In genomic region chr6:36594029-36594815, GRCh38 we compare ENCODE assay signal across 8 cellular contexts. TPM values are rescaled to one million over a fixed set of nuclear protein-coding genes. Genes with fewer than 3 reads are reported as not detected.
A peak's percentile ranks its signal among the peaks of the same experiment; 100 is the strongest.
DNase-seq lines count a peak whose midpoint lies in the region; TF ChIP-seq lines count a peak whose summit lies in the region.

Gene SRSF3, plus strand, starts transcription at chr6:36594362. Its CDS starts 2,401 bp downstream, at chr6:36596763.

- no peaks in the 10 kb centered on the region for H3K9me2 ChIP-seq in MM.1S (replicated peaks; ENCODE audit: insufficient read depth, low read length)
- H3K9me2 ChIP-seq in neural cell (ENCODE audit: insufficient read depth, low read length): no peaks in the 10 kb centered on the region

- no peaks in the 10 kb centered on the region for H3K9me3 ChIP-seq in MM.1S (replicated peaks; ENCODE audit: insufficient read depth, low read length)
- H3K9me3 ChIP-seq in neural cell (ENCODE audit: low read length): no peaks in the 10 kb centered on the region
- H3K9me3 ChIP-seq in stomach: no peaks in the 10 kb centered on the region

- H3K36me3 ChIP-seq in MM.1S (replicated peaks; ENCODE audit: insufficient read depth, low read length): peaks cover 26% of the 10 kb centered on the region
- H3K36me3 ChIP-seq in neural cell (ENCODE audit: insufficient read depth, low read length): peaks cover 21% of the 10 kb centered on the region
- H3K36me3 ChIP-seq in stomach: peaks cover 27 to 29% (median 27%) of the 10 kb centered on the region in 4 donors

- 0 to 1% (median 0%) methylated on average over 54 to 58 of the region's 58 CpGs for WGBS in stomach, 5 donors

- H3K27ac ChIP-seq in MM.1S (ENCODE audit: low read length) (peak within 1 kb of the TSS; percentile 96), neural cell (ENCODE audit: low read length) (peak within 1 kb of the TSS; percentile 99), stomach (peak within 1 kb of the TSS; percentile 96 to 99 (median 97))

- H3K79me2 ChIP-seq in MM.1S (ENCODE audit: low read length) (peaks cover 51% of the 10 kb centered on the region), neural cell (replicated peaks; ENCODE audit: insufficient read depth, low read length) (peaks cover 48% of the 10 kb centered on the region)

- peaks cover 45% of the 10 kb centered on the region for H4K20me1 ChIP-seq in MM.1S (ENCODE audit: insufficient read depth, low read length)
- H4K20me1 ChIP-seq in neural cell (ENCODE audit: insufficient read depth): peaks cover 38% of the 10 kb centered on the region

- peak in 2 of 4 donors; percentile 96 to 99 for TF ChIP-seq POLR2A in stomach (IDR thresholded peaks at IDR 0.05)

- DNase-seq in GF-D8 (lab: John Stamatoyannopoulos, UW) (peak; percentile 95), HCEC 1CT (peak; percentile 99), MM.1S (peak; percentile 97), SIG-M5 (lab: John Stamatoyannopoulos, UW) (peak; percentile 81), activated gamma-delta T cell (lab: John Stamatoyannopoulos, UW) (peak; percentile 87), fibroblast of the conjunctiva (ENCODE audit: low read depth) (peak; percentile 97), stomach (peak; percentile 97)

- H3K4me1 ChIP-seq in MM.1S (ENCODE audit: low read length): peaks cover 24% of the 10 kb centered on the region
- H3K4me1 ChIP-seq in stomach: peaks cover 24 to 46% (median 37%) of the 10 kb centered on the region in 4 donors

- H3K9ac ChIP-seq in MM.1S (ENCODE audit: low read length) (peak within 1 kb of the TSS; percentile 92), neural cell (ENCODE audit: low read length) (peak within 1 kb of the TSS; percentile 91)

- no peak for TF ChIP-seq EP300 in neural cell (conservative IDR thresholded peaks at IDR 0.05; ENCODE audit: poor library complexity, severe bottlenecking)
- TF ChIP-seq EP300 in stomach (IDR thresholded peaks at IDR 0.05): no peak

- TF ChIP-seq CTCF in MM.1S (IDR thresholded peaks at IDR 0.05; ENCODE audit: low read length) (peak; percentile 32), neural cell (IDR thresholded peaks at IDR 0.05; ENCODE audit: poor library complexity, severe bottlenecking) (peak; percentile 75), stomach (IDR thresholded peaks at IDR 0.05) (peak in 5 of 7 experiments; percentile 36 to 66 (median 52))

- H3K27me3 ChIP-seq in MM.1S (replicated peaks; ENCODE audit: insufficient read depth, low read length): no peaks in the 10 kb centered on the region
- no peaks in the 10 kb centered on the region for H3K27me3 ChIP-seq in neural cell (ENCODE audit: insufficient read depth, low read depth, low read length)
- H3K27me3 ChIP-seq in stomach: no peaks in the 10 kb centered on the region

- peak within 1 kb of the TSS; percentile 82 for H3K4me2 ChIP-seq in MM.1S (ENCODE audit: low read depth, low read length)
- H3K4me2 ChIP-seq in neural cell (ENCODE audit: low read length): peak within 1 kb of the TSS; percentile 81

- TF ChIP-seq RAD21 in neural cell (conservative IDR thresholded peaks at IDR 0.05): peak; percentile 59

- intact Hi-C loops in stomach (cut with DNase I; ENCODE audit: low total_unique reads): loop anchor here (5.0 kb wide), 1 partner anchor 42 kb away; no protein-coding TSS in a partner anchor

- peaks cover 61% of the 10 kb centered on the region for H3F3A ChIP-seq in MM.1S (ENCODE audit: insufficient read depth, low read length)
- peaks cover 11% of the 10 kb centered on the region for H3F3A ChIP-seq in neural cell (ENCODE audit: insufficient read depth, low read length, poor library complexity, severe bottlenecking)

- H2AFZ ChIP-seq in MM.1S (ENCODE audit: low read length) (peak within 1 kb of the TSS; percentile 79), neural cell (ENCODE audit: low read depth, low read length) (peak within 1 kb of the TSS; percentile 87)

- H3K4me3 ChIP-seq in MM.1S (ENCODE audit: low read length): peak within 1 kb of the TSS; percentile 99
- H3K4me3 ChIP-seq in neural cell (ENCODE audit: low read length): peak within 1 kb of the TSS; percentile 72
- H3K4me3 ChIP-seq in stomach: peak within 1 kb of the TSS; percentile 60 to 93 (median 76)

TF ChIP-seq in neural cell, 6 proteins besides CTCF, POLR2A, EP300 and RAD21:
- TF ChIP-seq TAF1 (IDR thresholded peaks at IDR 0.05; ENCODE audit: low read depth): peak; percentile 95
- peak; percentile 61 for TF ChIP-seq MXI1 (conservative IDR thresholded peaks at IDR 0.05; ENCODE audit: poor library complexity, severe bottlenecking)
- no peak for TF ChIP-seq EZH2 (IDR thresholded peaks at IDR 0.05; ENCODE audit: borderline replicate concordance, insufficient read depth, low read length, poor library complexity, severe bottlenecking)
- TF ChIP-seq SMC3 (conservative IDR thresholded peaks at IDR 0.05; ENCODE audit: poor library complexity): peak; percentile 74
- TF ChIP-seq POLR2AphosphoS5 (IDR thresholded peaks at IDR 0.05): peak; percentile 100
- TF ChIP-seq, protein P1, sequence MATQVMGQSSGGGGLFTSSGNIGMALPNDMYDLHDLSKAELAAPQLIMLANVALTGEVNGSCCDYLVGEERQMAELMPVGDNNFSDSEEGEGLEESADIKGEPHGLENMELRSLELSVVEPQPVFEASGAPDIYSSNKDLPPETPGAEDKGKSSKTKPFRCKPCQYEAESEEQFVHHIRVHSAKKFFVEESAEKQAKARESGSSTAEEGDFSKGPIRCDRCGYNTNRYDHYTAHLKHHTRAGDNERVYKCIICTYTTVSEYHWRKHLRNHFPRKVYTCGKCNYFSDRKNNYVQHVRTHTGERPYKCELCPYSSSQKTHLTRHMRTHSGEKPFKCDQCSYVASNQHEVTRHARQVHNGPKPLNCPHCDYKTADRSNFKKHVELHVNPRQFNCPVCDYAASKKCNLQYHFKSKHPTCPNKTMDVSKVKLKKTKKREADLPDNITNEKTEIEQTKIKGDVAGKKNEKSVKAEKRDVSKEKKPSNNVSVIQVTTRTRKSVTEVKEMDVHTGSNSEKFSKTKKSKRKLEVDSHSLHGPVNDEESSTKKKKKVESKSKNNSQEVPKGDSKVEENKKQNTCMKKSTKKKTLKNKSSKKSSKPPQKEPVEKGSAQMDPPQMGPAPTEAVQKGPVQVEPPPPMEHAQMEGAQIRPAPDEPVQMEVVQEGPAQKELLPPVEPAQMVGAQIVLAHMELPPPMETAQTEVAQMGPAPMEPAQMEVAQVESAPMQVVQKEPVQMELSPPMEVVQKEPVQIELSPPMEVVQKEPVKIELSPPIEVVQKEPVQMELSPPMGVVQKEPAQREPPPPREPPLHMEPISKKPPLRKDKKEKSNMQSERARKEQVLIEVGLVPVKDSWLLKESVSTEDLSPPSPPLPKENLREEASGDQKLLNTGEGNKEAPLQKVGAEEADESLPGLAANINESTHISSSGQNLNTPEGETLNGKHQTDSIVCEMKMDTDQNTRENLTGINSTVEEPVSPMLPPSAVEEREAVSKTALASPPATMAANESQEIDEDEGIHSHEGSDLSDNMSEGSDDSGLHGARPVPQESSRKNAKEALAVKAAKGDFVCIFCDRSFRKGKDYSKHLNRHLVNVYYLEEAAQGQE (IDR thresholded peaks at IDR 0.05; ENCODE audit: borderline replicate concordance): peak; percentile 96

RNA-seq across cellular contexts. Expression of gene SRSF3, which starts in this region (rescaled TPM):
- polyA plus RNA-seq in neural cell (393 and 508 TPM in 2 replicates), stomach (100 to 1,000 TPM; 130 to 179 (median 146) TPM)
- 360 and 404 TPM in 2 replicates for polyA minus RNA-seq in neural cell
- 100 to 1,000 TPM in 4 of 5 donors, 10 to 100 TPM in 1; 77.2 to 250 (median 145) TPM for total RNA-seq in stomach

Comparison
In these comparisons a context has a peak if more than half of its experiments do, and no peak if none do; other contexts are left out.
1. Peak in every context shown above with its lines: DNase-seq, H3K4me3 ChIP-seq and H3K27ac ChIP-seq.